12 cellular contexts compared by ENCODE assay signal in the genomic region with DNA sequence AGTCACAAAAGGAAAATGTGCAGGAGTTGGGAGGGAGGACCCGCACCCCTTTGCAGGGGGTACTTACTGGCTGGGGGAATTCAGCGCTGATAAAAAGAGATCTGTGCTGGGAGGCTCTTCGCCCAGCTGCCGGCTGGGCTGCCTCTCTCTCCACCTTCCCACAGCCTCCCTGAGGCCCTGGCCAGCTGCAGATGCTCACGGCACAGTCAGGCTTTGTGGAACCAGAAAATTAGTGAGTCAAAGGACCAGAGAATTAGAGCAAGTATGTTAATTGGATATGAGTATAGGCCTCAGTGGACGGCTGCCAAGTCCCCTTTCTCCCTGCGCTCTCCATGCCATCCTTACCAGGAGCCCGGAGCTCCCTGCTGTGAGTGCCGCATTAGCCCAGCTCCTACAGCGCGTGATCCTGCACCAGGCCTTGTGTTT.
DNase-seq lines count a peak whose midpoint lies in the region; ATAC-seq and TF ChIP-seq lines count a peak whose summit lies in the region.
"Had no signal": no experiment of that assay in that cellular context is flagged by ENCODE, and none has a peak within 500 bp of the region (broad histone marks: within the 10 kb centered on the region; RNA-seq: fewer than 3 reads in every experiment).

No MANE protein-coding gene starts in this region.

- ATAC-seq in WTC11: no peak
- no peak for ATAC-seq in HG02840 (IDR thresholded peaks at IDR 0.05; ENCODE audit: low FRiP score, unreplicated experiment)
- ATAC-seq: gastrocnemius medialis, K562 had no signal

- 79% methylated on average over 11 of the region's 11 CpGs; no CpG with 5 or more reads in 1 of the 2 experiments for WGBS in endodermal cell (ENCODE audit: insufficient coverage in 1 of 2, insufficient read length in 1 of 2), 2 experiments

- H3K4me3 Mint-ChIP-seq in endodermal cell: no peak overlapping the region
- no peak overlapping the region for H3K4me3 Mint-ChIP-seq in WTC11

- DNase-seq in ELF-1 (ENCODE audit: low read depth, low spot score): peak; percentile 47
- DNase-seq in NCI-H446 (lab: John Stamatoyannopoulos, UW): peak; percentile 20 to 78
- DNase-seq in endodermal cell: no peak
- peak; percentile 34 for DNase-seq in pons (ENCODE audit: low spot score)
- DNase-seq in COLO668 (lab: John Stamatoyannopoulos, UW; ENCODE audit: unreplicated experiment): no peak
- DNase-seq in WTC11 (ENCODE audit: low spot score): no peak
- DNase-seq in UCSD-AML1 (lab: John Stamatoyannopoulos, UW; ENCODE audit: unreplicated experiment): no peak
- DNase-seq: cortex of kidney, gastrocnemius medialis, WERI-Rb-1 had no signal

- peaks cover 31% of the 10 kb centered on the region for H3K4me1 Mint-ChIP-seq in endodermal cell
- H3K4me1 Mint-ChIP-seq in WTC11: peaks cover 25% of the 10 kb centered on the region

- H3K36me3 Mint-ChIP-seq in endodermal cell (ENCODE audit: low read depth) (no peaks in the 10 kb centered on the region), WTC11 (no peaks in the 10 kb centered on the region; the same call in 1 of the 2 replicates)

- no peak for TF ChIP-seq CTCF in endodermal cell (conservative IDR thresholded peaks at IDR 0.05)
- TF ChIP-seq CTCF in WTC11 (IDR thresholded peaks at IDR 0.05): no peak

- H3K27ac ChIP-seq in endodermal cell (ENCODE audit: low read depth, low read length): peak overlapping the region; percentile 83
- H3K27ac ChIP-seq: gastrocnemius medialis, WERI-Rb-1 had no signal

- H3K4me1 ChIP-seq in endodermal cell (ENCODE audit: control insufficient read depth, insufficient read depth, low read length): no peaks in the 10 kb centered on the region
- H3K4me1 ChIP-seq: gastrocnemius medialis had no signal

- no peaks in the 10 kb centered on the region for H3K27me3 Mint-ChIP-seq in endodermal cell (ENCODE audit: insufficient read depth)
- no peaks in the 10 kb centered on the region for H3K27me3 Mint-ChIP-seq in WTC11 (ENCODE audit: low read depth)

- no peaks in the 10 kb centered on the region for H3K36me3 ChIP-seq in endodermal cell (ENCODE audit: control insufficient read depth, insufficient read depth, low read length)
- H3K36me3 ChIP-seq: gastrocnemius medialis, WERI-Rb-1 had no signal

- POLR2A ChIA-PET in WTC11 (lab: Charles Lee): no interaction called here

- H3K27me3 ChIP-seq in endodermal cell (ENCODE audit: control insufficient read depth, insufficient read depth, low read length, poor library complexity, severe bottlenecking): no peaks in the 10 kb centered on the region
- H3K27me3 ChIP-seq: gastrocnemius medialis had no signal

- CTCF ChIA-PET in WTC11 (lab: Charles Lee): interaction anchor here (1.1 kb wide), 1 partner anchor 18 kb away, joined by 3 read pairs; no protein-coding TSS in a partner anchor

- no peaks in the 10 kb centered on the region for H3K9me3 ChIP-seq in endodermal cell (ENCODE audit: control insufficient read depth, low read length)
- H3K9me3 ChIP-seq: gastrocnemius medialis had no signal

- H3K27ac Mint-ChIP-seq in endodermal cell (peak overlapping the region; percentile 27), WTC11 (no peak overlapping the region)

- H3K4me3 ChIP-seq in endodermal cell (ENCODE audit: low read length): no peak overlapping the region
- H3K4me3 ChIP-seq: gastrocnemius medialis, K562 had no signal

- H3K9ac ChIP-seq in endodermal cell (ENCODE audit: extremely low read depth, low read length, poor library complexity, severe bottlenecking): no peak overlapping the region

- no peaks in the 10 kb centered on the region for H3K9me3 Mint-ChIP-seq in endodermal cell
- peaks cover 19% of the 10 kb centered on the region for H3K9me3 Mint-ChIP-seq in WTC11

TF ChIP-seq in WTC11, 78 proteins besides CTCF, POLR2A, EP300 and RAD21:
- TF ChIP-seq FOXP1 (CRISPR knock-in tag; IDR thresholded peaks at IDR 0.05; ENCODE audit: borderline replicate concordance): no peak
- no peak for TF ChIP-seq RORB (CRISPR knock-in tag; IDR thresholded peaks at IDR 0.05)
- TF ChIP-seq PRDM15 (CRISPR knock-in tag; IDR thresholded peaks at IDR 0.05): no peak
- TF ChIP-seq ATF3 (CRISPR knock-in tag; conservative IDR thresholded peaks at IDR 0.05): no peak

Comparison
In these comparisons a context has a peak if more than half of its experiments do, and no peak if none do; other contexts are left out.
1. DNase-seq: peak in ELF-1 (single experiment), NCI-H446 (2 of 2) and pons (single experiment); none in endodermal cell (single experiment), COLO668 (single experiment), WTC11 (single experiment) and UCSD-AML1 (single experiment).